In genomic region chr6:155492061-155492735, GRCh38 we compare ENCODE assay signal across 20 cellular contexts. TPM values are rescaled to one million over a fixed set of nuclear protein-coding genes. Genes with fewer than 3 reads are reported as not detected.
DNase-seq lines count a peak whose midpoint lies in the region; ATAC-seq and TF ChIP-seq lines count a peak whose summit lies in the region.
"Had no signal": no experiment of that assay in that cellular context is flagged by ENCODE, and none has a peak within 500 bp of the region (broad histone marks: within the 10 kb centered on the region; RNA-seq: fewer than 3 reads in every experiment).

No MANE protein-coding gene starts in this region.

- H3K9ac ChIP-seq in fibroblast of lung (ENCODE audit: insufficient read depth, low read length) = no peak overlapping the region

- H3K27ac ChIP-seq in SJSA1 (peak overlapping the region; percentile 80), fibroblast of lung (ENCODE audit: insufficient read depth, low read length) (peak overlapping the region; percentile 79), gastrocnemius medialis (no peak overlapping the region)

- peak overlapping the region; percentile 5 for H3K27ac Mint-ChIP-seq in activated naive CD8-positive, alpha-beta T cell
- no peak overlapping the region for H3K27ac Mint-ChIP-seq in activated naive CD8-positive, alpha-beta T cell treated with anti-CD3 and anti-CD28 coated beads, Interleukin-2, amount 50 U/mL, for 24 hours
- H3K27ac Mint-ChIP-seq: CD14-positive monocyte, GM23338, IgD-negative memory B cell had no signal

- H3K9me3 ChIP-seq in SJSA1 (replicated peaks) (peaks cover 9% of the 10 kb centered on the region), fibroblast of lung (ENCODE audit: control insufficient read depth, insufficient read depth, low read depth, low read length) (no peaks in the 10 kb centered on the region), gastrocnemius medialis (no peaks in the 10 kb centered on the region)

- TF ChIP-seq CTCF in fibroblast of lung (conservative IDR thresholded peaks at IDR 0.05 in 1 of 2, IDR thresholded peaks at IDR 0.05 in 1 of 2; ENCODE audit: low read depth in 1 of 2, low read length in 2 of 2) = no peak
- no peak for TF ChIP-seq CTCF in gastrocnemius medialis (IDR thresholded peaks at IDR 0.05 in 4 of 5, conservative IDR thresholded peaks at IDR 0.05 in 1 of 5)

- H3K36me3 Mint-ChIP-seq in activated naive CD8-positive, alpha-beta T cell = peaks cover 3% of the 10 kb centered on the region
- no peaks in the 10 kb centered on the region for H3K36me3 Mint-ChIP-seq in activated naive CD8-positive, alpha-beta T cell treated with anti-CD3 and anti-CD28 coated beads, Interleukin-2, amount 50 U/mL, for 24 hours (ENCODE audit: low read depth)
- H3K36me3 Mint-ChIP-seq: CD14-positive monocyte had no signal

- H3K27me3 ChIP-seq in SJSA1 (replicated peaks) (no peaks in the 10 kb centered on the region), fibroblast of lung (ENCODE audit: control insufficient read depth, insufficient read depth, low read length) (no peaks in the 10 kb centered on the region), gastrocnemius medialis (no peaks in the 10 kb centered on the region)

- H3K4me1 ChIP-seq in SJSA1 (replicated peaks) = peaks cover 33% of the 10 kb centered on the region
- peaks cover 14% of the 10 kb centered on the region for H3K4me1 ChIP-seq in fibroblast of lung (ENCODE audit: control insufficient read depth, extremely low read depth, insufficient read depth, low read length)
- H3K4me1 ChIP-seq in gastrocnemius medialis = peaks cover 0 to 6% of the 10 kb centered on the region in 2 donors

- peaks cover 19% of the 10 kb centered on the region for H3K4me1 Mint-ChIP-seq in activated naive CD8-positive, alpha-beta T cell (ENCODE audit: low read depth)
- H3K4me1 Mint-ChIP-seq in activated naive CD8-positive, alpha-beta T cell treated with anti-CD3 and anti-CD28 coated beads, Interleukin-2, amount 50 U/mL, for 24 hours = peaks cover 14% of the 10 kb centered on the region

- H3K36me3 ChIP-seq in SJSA1 (no peaks in the 10 kb centered on the region), fibroblast of lung (ENCODE audit: control insufficient read depth, insufficient read depth, low read length) (no peaks in the 10 kb centered on the region), gastrocnemius medialis (no peaks in the 10 kb centered on the region)

- in situ Hi-C loops in gastrocnemius medialis (cut with MboI; ENCODE audit: low sequenced_read_pairs in 4 of 4) = no loop called here

- no peak overlapping the region for H2AFZ ChIP-seq in fibroblast of lung (ENCODE audit: low read length)
- H2AFZ ChIP-seq: GM23338 had no signal

- ATAC-seq in activated naive CD8-positive, alpha-beta T cell treated with anti-CD3 and anti-CD28 coated beads, Interleukin-2, amount 50 U/mL, for 24 hours = no peak
- no peak for ATAC-seq in gastrocnemius medialis
- no peak for ATAC-seq in GM19455 (IDR thresholded peaks at IDR 0.05; ENCODE audit: unreplicated experiment)
- ATAC-seq: GM23338 had no signal

- no peaks in the 10 kb centered on the region for H3K27me3 Mint-ChIP-seq in activated naive CD8-positive, alpha-beta T cell
- no peaks in the 10 kb centered on the region for H3K27me3 Mint-ChIP-seq in activated naive CD8-positive, alpha-beta T cell treated with anti-CD3 and anti-CD28 coated beads, Interleukin-2, amount 50 U/mL, for 24 hours

- no peak for TF ChIP-seq POLR2A in gastrocnemius medialis (IDR thresholded peaks at IDR 0.05)

- H4K20me1 ChIP-seq in fibroblast of lung (ENCODE audit: control insufficient read depth, extremely low read depth, insufficient read depth, low read length) = no peaks in the 10 kb centered on the region

- no peak overlapping the region for H3K4me3 Mint-ChIP-seq in activated naive CD8-positive, alpha-beta T cell
- no peak overlapping the region for H3K4me3 Mint-ChIP-seq in activated naive CD8-positive, alpha-beta T cell treated with anti-CD3 and anti-CD28 coated beads, Interleukin-2, amount 50 U/mL, for 24 hours
- H3K4me3 Mint-ChIP-seq: CD14-positive monocyte, GM23338, IgD-negative memory B cell had no signal

- intact Hi-C loops in gastrocnemius medialis (cut with DNase I; ENCODE audit: low total_unique reads) = no loop called here

- DNase-seq in activated naive CD8-positive, alpha-beta T cell treated with anti-CD3 and anti-CD28 coated beads, Interleukin-2, amount 50 U/mL, for 24 hours = no peak
- DNase-seq in SJSA1 (ENCODE audit: low read depth in 1 of 2, low spot score in 2 of 2) (no peak), fibroblast of lung (ENCODE audit: low read depth in 2 of 2) (no peak), gastrocnemius medialis (no peak), foreskin melanocyte (no peak), pons (ENCODE audit: low spot score) (no peak)
- DNase-seq: COR-L47, DMS79, NCI-H1417, NCI-H1930, NCI-H2171, NCI-H510A, SIG-M5 had no signal

- H3K9me3 Mint-ChIP-seq in activated naive CD8-positive, alpha-beta T cell (ENCODE audit: low read depth) = peaks cover 5% of the 10 kb centered on the region
- peaks cover 5% of the 10 kb centered on the region for H3K9me3 Mint-ChIP-seq in activated naive CD8-positive, alpha-beta T cell treated with anti-CD3 and anti-CD28 coated beads, Interleukin-2, amount 50 U/mL, for 24 hours

- H3K4me3 ChIP-seq in SJSA1 (no peak overlapping the region), fibroblast of lung (replicated peaks in 1 of 4; ENCODE audit: control extremely low read depth in 1 of 4, insufficient read depth in 1 of 4, low read depth in 3 of 4, low read length in 4 of 4) (no peak overlapping the region), gastrocnemius medialis (no peak overlapping the region)
- H3K4me3 ChIP-seq: GM23338 had no signal

- H3K79me2 ChIP-seq in fibroblast of lung (ENCODE audit: control insufficient read depth, insufficient read depth, low read length) = no peaks in the 10 kb centered on the region

- no peak overlapping the region for H3K4me2 ChIP-seq in fibroblast of lung (ENCODE audit: extremely low read depth, insufficient read depth, low read length)
- H3K4me2 ChIP-seq: GM23338 had no signal

RNA-seq across cellular contexts. Expression of gene NOX3, which starts 36.6 kb away (rescaled TPM):
- not detected in 2 replicates for total RNA-seq in SJSA1 (2014; rRNA removed; shearing (Covaris generic))
- not detected in 2 replicates for total RNA-seq in fibroblast of lung
- polyA plus RNA-seq in fibroblast of lung = not detected in 2 replicates
- polyA plus RNA-seq in fibroblast of lung (2012) = not detected in 2 replicates
- not detected in 2 replicates for polyA minus RNA-seq in fibroblast of lung (ENCODE audit: low replicate concordance)
- total RNA-seq in gastrocnemius medialis = not detected
- total RNA-seq: A172, GM23338, LHCN-M2 had no signal
- polyA plus RNA-seq: CD14-positive monocyte, GM23338, IgD-negative memory B cell had no signal

Comparison
In these comparisons a context has a peak if more than half of its experiments do, and no peak if none do; other contexts are left out.
1. H3K27ac ChIP-seq: peak in SJSA1 (single experiment) and fibroblast of lung (single experiment); none in gastrocnemius medialis (0 of 4).